Comparison of ENCODE assay signal across 8 cellular contexts in genomic region chr9:122498883-122499288, GRCh38. TPM values are rescaled to one million over a fixed set of nuclear protein-coding genes. Genes with fewer than 3 reads are reported as not detected.
A peak's percentile ranks its signal among the peaks of the same experiment; 100 is the strongest.
DNase-seq lines count a peak whose midpoint lies in the region; TF ChIP-seq lines count a peak whose summit lies in the region.

No MANE protein-coding gene starts in this region.

- peaks cover 4% of the 10 kb centered on the region for H3K9me3 ChIP-seq in smooth muscle cell (replicated peaks; ENCODE audit: low read depth)

- CTCF ChIA-PET in BJ (lab: Yijun Ruan, JAX): interaction anchor here (0.7 to 2.7 kb wide), 22 partner anchors 9 to 312 kb away, joined by 3 to 20 read pairs (median 4); partner anchors contain the start of gene OR1J1

- H3F3A ChIP-seq in smooth muscle cell (ENCODE audit: low read depth): no peaks in the 10 kb centered on the region

- no peak overlapping the region for H3K9ac ChIP-seq in smooth muscle cell (ENCODE audit: low read depth)

- TF ChIP-seq CTCF in BJ (IDR thresholded peaks at IDR 0.05; ENCODE audit: insufficient read depth, low read depth, low read length) (peak; percentile 84), GM12872 (IDR thresholded peaks at IDR 0.05; ENCODE audit: insufficient read depth, low read depth, low read length) (peak; percentile 85), VCaP (conservative IDR thresholded peaks at IDR 0.05) (peak; percentile 83), fibroblast of villous mesenchyme (IDR thresholded peaks at IDR 0.05; ENCODE audit: insufficient read depth, low read depth, low read length) (peak; percentile 83), smooth muscle cell (IDR thresholded peaks at IDR 0.05; ENCODE audit: borderline replicate concordance, insufficient read depth, poor library complexity, severe bottlenecking) (peak; percentile 22)

- H2AFZ ChIP-seq in smooth muscle cell (ENCODE audit: low read depth): no peak overlapping the region

- POLR2A ChIA-PET in BJ (lab: Charles Lee): interaction anchor here (0.6 kb wide), 1 partner anchor 273 kb away, joined by 3 read pairs; no protein-coding TSS in a partner anchor

- H3K27me3 ChIP-seq in BJ (ENCODE audit: control insufficient read depth, insufficient read depth, low read length) (no peaks in the 10 kb centered on the region; the same call in 1 of the 2 replicates), smooth muscle cell (ENCODE audit: low read depth) (no peaks in the 10 kb centered on the region)

- no peak overlapping the region for H3K27ac ChIP-seq in VCaP
- no peak overlapping the region for H3K27ac ChIP-seq in smooth muscle cell (ENCODE audit: low read depth)

- no peaks in the 10 kb centered on the region for H3K36me3 ChIP-seq in BJ (ENCODE audit: control insufficient read depth, insufficient read depth, low read length)
- no peaks in the 10 kb centered on the region for H3K36me3 ChIP-seq in smooth muscle cell (ENCODE audit: low read depth)

- WGBS in smooth muscle cell (ENCODE audit: low lambda C conversion rate): 57% methylated on average over 2 of the region's 2 CpGs

- H3K4me1 ChIP-seq in smooth muscle cell (ENCODE audit: low read depth): no peaks in the 10 kb centered on the region

- H3K4me2 ChIP-seq in smooth muscle cell: no peak overlapping the region

- H3K79me2 ChIP-seq in smooth muscle cell (ENCODE audit: low read depth): no peaks in the 10 kb centered on the region

- no peaks in the 10 kb centered on the region for H4K20me1 ChIP-seq in smooth muscle cell (ENCODE audit: low read depth)

- peak; percentile 15 for DNase-seq in BJ (ENCODE audit: low read depth)
- peak; percentile 70 for DNase-seq in M059J (ENCODE audit: low read depth)
- peak; percentile 60 for DNase-seq in fibroblast of villous mesenchyme (ENCODE audit: low read depth)
- DNase-seq in smooth muscle cell (lab: John Stamatoyannopoulos, UW; ENCODE audit: unreplicated experiment): no peak
- no peak for DNase-seq in activated effector memory CD4-positive, alpha-beta T cell treated with anti-CD3 and anti-CD28 coated beads, Interleukin-2, amount 50 U/mL, for 16 hours
- no peak for DNase-seq in stimulated activated naive CD4-positive, alpha-beta T cell treated with Interleukin-2 at 50 U/mL for 16 hours (lab: John Stamatoyannopoulos, UW)

- H3K4me3 ChIP-seq in BJ (ENCODE audit: low read depth, low read length): no peak overlapping the region
- H3K4me3 ChIP-seq in fibroblast of villous mesenchyme (ENCODE audit: low read depth, low read length): no peak overlapping the region
- H3K4me3 ChIP-seq in smooth muscle cell: no peak overlapping the region

RNA-seq across cellular contexts. Expression of gene OR1J2, which starts 11.7 kb away (rescaled TPM):
- polyA plus RNA-seq in BJ (2011; rRNA removed): 0.64 TPM in 2 replicates
- polyA minus RNA-seq in BJ (2011; rRNA and poly(A)+ RNA removed): 2.5 and 3.2 TPM in 2 replicates
- not detected in 2 replicates for total RNA-seq in M059J (2014; rRNA removed; shearing (Covaris generic))
- total RNA-seq in fibroblast of villous mesenchyme: 0.32 and 0.43 TPM in 2 replicates
- total RNA-seq in smooth muscle cell: not detected in 2 replicates
- not detected in 2 replicates for polyA plus RNA-seq in smooth muscle cell

RNA-seq across cellular contexts. Expression of gene OR1J4, which starts 20.1 kb away (rescaled TPM):
- polyA plus RNA-seq in BJ (2011; rRNA removed) (0.69 and 0.71 TPM in 2 replicates), smooth muscle cell (not detected in 2 replicates)
- 1.6 TPM in 2 replicates for polyA minus RNA-seq in BJ (2011; rRNA and poly(A)+ RNA removed)
- 0.10 TPM in 1 of 2 replicates, not detected in the other for total RNA-seq in M059J (2014; rRNA removed; shearing (Covaris generic))
- total RNA-seq in fibroblast of villous mesenchyme (not detected in 2 replicates), smooth muscle cell (not detected in 2 replicates)

RNA-seq across cellular contexts. Expression of gene OR1J1, which starts 21.2 kb away (rescaled TPM):
- polyA plus RNA-seq in BJ (2011; rRNA removed) (not detected in 2 replicates), smooth muscle cell (not detected in 2 replicates)
- polyA minus RNA-seq in BJ (2011; rRNA and poly(A)+ RNA removed): not detected in 2 replicates
- not detected in 2 replicates for total RNA-seq in M059J (2014; rRNA removed; shearing (Covaris generic))
- total RNA-seq in fibroblast of villous mesenchyme (not detected in 2 replicates), smooth muscle cell (not detected in 2 replicates)

RNA-seq across cellular contexts. Expression of gene OR1N1, which starts 28.2 kb away (rescaled TPM):
- polyA plus RNA-seq in BJ (2011; rRNA removed): not detected in 2 replicates
- not detected in 2 replicates for polyA minus RNA-seq in BJ (2011; rRNA and poly(A)+ RNA removed)
- not detected in 2 replicates for total RNA-seq in M059J (2014; rRNA removed; shearing (Covaris generic))
- not detected in 2 replicates for total RNA-seq in fibroblast of villous mesenchyme
- total RNA-seq in smooth muscle cell: not detected in 2 replicates
- not detected in 2 replicates for polyA plus RNA-seq in smooth muscle cell

RNA-seq across cellular contexts. Expression of gene OR1N2, which starts 54.0 kb away (rescaled TPM):
- polyA plus RNA-seq in BJ (2011; rRNA removed): not detected in 2 replicates
- polyA minus RNA-seq in BJ (2011; rRNA and poly(A)+ RNA removed): 0.62 and 2.0 TPM in 2 replicates
- not detected in 2 replicates for total RNA-seq in M059J (2014; rRNA removed; shearing (Covaris generic))
- not detected in 2 replicates for total RNA-seq in fibroblast of villous mesenchyme
- not detected in 2 replicates for total RNA-seq in smooth muscle cell
- polyA plus RNA-seq in smooth muscle cell: not detected in 2 replicates

Comparison
In these comparisons a context has a peak if more than half of its experiments do, and no peak if none do; other contexts are left out.
1. DNase-seq: peak in BJ (single experiment), M059J (single experiment) and fibroblast of villous mesenchyme (single experiment); none in smooth muscle cell (single experiment), activated effector memory CD4-positive, alpha-beta T cell treated with anti-CD3 and anti-CD28 coated beads, Interleukin-2, amount 50 U/mL, for 16 hours (single experiment) and stimulated activated naive CD4-positive, alpha-beta T cell treated with Interleukin-2 at 50 U/mL for 16 hours (single experiment).
2. CTCF ChIP-seq: peak in every context shown above with its lines; median percentile 85 in GM12872; 84 in BJ; 83 in VCaP; 83 in fibroblast of villous mesenchyme; 22 in smooth muscle cell.